Comparison of ENCODE assay signal across 15 cellular contexts in genomic region chr17:40978752-40979151, GRCh38. TPM values are rescaled to one million over a fixed set of nuclear protein-coding genes. Genes with fewer than 3 reads are reported as not detected.
"Had no signal": no experiment of that assay in that cellular context is flagged by ENCODE, and none has a peak within 500 bp of the region (broad histone marks: within the 10 kb centered on the region; RNA-seq: fewer than 3 reads in every experiment).

No MANE protein-coding gene starts in this region.

- ATAC-seq: natural killer cell; psoas muscle; right lobe of liver; stimulated activated naive CD8-positive, alpha-beta T cell treated with anti-CD3 and anti-CD28 coated beads, Interleukin-15, Interleukin-2, amounts not matched to agents 100 U/mL and 50 U/mL, for 24 hours had no signal

- H3K27me3 ChIP-seq: right lobe of liver, suprapubic skin had no signal

- H3K9me3 ChIP-seq: psoas muscle, right lobe of liver, suprapubic skin had no signal

- H3K4me3 ChIP-seq: lung, psoas muscle, right lobe of liver, suprapubic skin had no signal

- H3K4me1 ChIP-seq: right lobe of liver, suprapubic skin had no signal

- H3K36me3 ChIP-seq: right lobe of liver, suprapubic skin had no signal

- DNase-seq: activated CD4-positive, alpha-beta T cell treated with anti-CD3 and anti-CD28 coated beads, Interleukin-2, amount 50 U/mL, for 1 hour; activated CD4-positive, CD25-positive, alpha-beta regulatory T cell; activated CD8-positive, alpha-beta memory T cell treated with anti-CD3 and anti-CD28 coated beads for 24 hours; activated gamma-delta T cell treated with Interleukin-2 at 50 U/mL for 16 hours; amygdala; effector memory CD4-positive, alpha-beta T cell; foreskin melanocyte; natural killer cell; occipital lobe; psoas muscle; right lobe of liver; stimulated activated naive CD8-positive, alpha-beta T cell treated with anti-CD3 and anti-CD28 coated beads, Interleukin-15, Interleukin-2, amounts not matched to agents 100 U/mL and 50 U/mL, for 24 hours had no signal

- H3K27ac ChIP-seq: psoas muscle, right lobe of liver, suprapubic skin had no signal

RNA-seq across cellular contexts. Expression of gene KRT40, which starts 5.4 kb away (rescaled TPM):
- total RNA-seq: fibroblast of lung, lung, natural killer cell, occipital lobe, psoas muscle, right lobe of liver had no signal
- polyA plus RNA-seq: psoas muscle had no signal

RNA-seq across cellular contexts. Expression of gene KRT39, which starts 12.0 kb away (rescaled TPM):
- total RNA-seq: lung, natural killer cell, occipital lobe, psoas muscle, right lobe of liver had no signal
- polyA plus RNA-seq: lung, psoas muscle had no signal

RNA-seq across cellular contexts. Expression of gene KRTAP3-3, which starts 15.2 kb away (rescaled TPM):
- total RNA-seq: fibroblast of lung, lung, natural killer cell, occipital lobe, psoas muscle, right lobe of liver had no signal
- polyA plus RNA-seq: fibroblast of lung, lung, psoas muscle had no signal

RNA-seq across cellular contexts. Expression of gene KRTAP3-2, which starts 21.0 kb away (rescaled TPM):
- total RNA-seq: fibroblast of lung, lung, natural killer cell, occipital lobe, psoas muscle, right lobe of liver had no signal
- polyA plus RNA-seq: fibroblast of lung, psoas muscle had no signal

RNA-seq across cellular contexts. Expression of gene KRTAP3-1, which starts 30.2 kb away (rescaled TPM):
- total RNA-seq: fibroblast of lung, lung, natural killer cell, occipital lobe, psoas muscle, right lobe of liver had no signal
- polyA plus RNA-seq: fibroblast of lung, lung, psoas muscle had no signal
